ENCODE assay signal across 1 cellular context in genomic region chr9:4657426-4658159, GRCh38.
A peak's percentile ranks its signal among the peaks of the same experiment; 100 is the strongest.
TF ChIP-seq lines count a peak whose summit lies in the region.

No MANE protein-coding gene starts in this region.

TF ChIP-seq in HepG2, 621 proteins besides CTCF, POLR2A, EP300 and RAD21 (continues in another document):
- TF ChIP-seq ZNF878 (CRISPR knock-in tag; IDR thresholded peaks at IDR 0.05) (peak; percentile 46; the same call in 1 of the 2 replicates), ASH2L (IDR thresholded peaks at IDR 0.05; ENCODE audit: insufficient read length, low read depth, low read length) (no peak), ZNF549 (CRISPR knock-in tag; IDR thresholded peaks at IDR 0.05) (peak; percentile 85; the same call in 1 of the 2 replicates), ZNF329 (CRISPR knock-in tag; IDR thresholded peaks at IDR 0.05; ENCODE audit: low read depth) (no peak), FOSL2 (CRISPR knock-in tag; IDR thresholded peaks at IDR 0.05) (0 out of 2 replicates have a peak, but pooled peaks have one; percentile 20), PRDM4 (CRISPR knock-in tag; IDR thresholded peaks at IDR 0.05; ENCODE audit: borderline replicate concordance) (no peak), IRF2 (CRISPR knock-in tag; IDR thresholded peaks at IDR 0.05) (no peak), ZNF547 (CRISPR knock-in tag; IDR thresholded peaks at IDR 0.05) (no peak), ERF (CRISPR knock-in tag; IDR thresholded peaks at IDR 0.05) (no peak), MLXIP (CRISPR knock-in tag; IDR thresholded peaks at IDR 0.05; ENCODE audit: borderline replicate concordance) (no peak), FIP1L1 (IDR thresholded peaks at IDR 0.05; ENCODE audit: borderline replicate concordance, insufficient read depth, low read depth, low read length) (no peak), PHF21A (CRISPR knock-in tag; IDR thresholded peaks at IDR 0.05) (peak; percentile 51; the same call in 1 of the 2 replicates), SOX13 (IDR thresholded peaks at IDR 0.05) (peak; percentile 37; the same call in 1 of the 2 replicates), SOX13 (CRISPR knock-in tag; conservative IDR thresholded peaks at IDR 0.05 in 1 of 2, IDR thresholded peaks at IDR 0.05 in 1 of 2) (peak in 1 of 2 experiments; percentile 37; a peak in 1 of 4 replicates), MAF1 (CRISPR knock-in tag; IDR thresholded peaks at IDR 0.05; ENCODE audit: borderline replicate concordance) (no peak), ZSCAN5A (CRISPR knock-in tag; IDR thresholded peaks at IDR 0.05; ENCODE audit: borderline replicate concordance) (peak; percentile 57; the same call in 1 of the 2 replicates), PTBP1 (IDR thresholded peaks at IDR 0.05; ENCODE audit: low read depth, low read length, poor library complexity, severe bottlenecking) (no peak), CEBPZ (IDR thresholded peaks at IDR 0.05; ENCODE audit: low read length) (no peak), KLF15 (CRISPR knock-in tag; IDR thresholded peaks at IDR 0.05; ENCODE audit: borderline replicate concordance) (no peak), SNAPC2 (CRISPR knock-in tag; IDR thresholded peaks at IDR 0.05) (0 out of 2 replicates have a peak, but pooled peaks have one; percentile 41), POLR2AphosphoS5 (IDR thresholded peaks at IDR 0.05; ENCODE audit: low read depth, low read length) (no peak), ARID2 (CRISPR knock-in tag; IDR thresholded peaks at IDR 0.05; ENCODE audit: borderline replicate concordance) (0 out of 2 replicates have a peak, but pooled peaks have one; percentile 47), MTERF4 (CRISPR knock-in tag; IDR thresholded peaks at IDR 0.05) (no peak), PRPF4 (IDR thresholded peaks at IDR 0.05; ENCODE audit: low read depth, low read length, poor library complexity, severe bottlenecking) (no peak), PAXIP1 (CRISPR knock-in tag; conservative IDR thresholded peaks at IDR 0.05) (peak; percentile 81), GATAD2A (CRISPR knock-in tag; IDR thresholded peaks at IDR 0.05) (peak; percentile 73), FOSL1 (CRISPR knock-in tag; IDR thresholded peaks at IDR 0.05; ENCODE audit: borderline replicate concordance) (no peak), PHF5A (CRISPR knock-in tag; IDR thresholded peaks at IDR 0.05; ENCODE audit: low read depth, unreplicated experiment) (no peak), ZNF609 (CRISPR knock-in tag; IDR thresholded peaks at IDR 0.05; ENCODE audit: borderline replicate concordance) (peak; percentile 88), ZNF468 (CRISPR knock-in tag; IDR thresholded peaks at IDR 0.05) (no peak), ZBTB34 (CRISPR knock-in tag; IDR thresholded peaks at IDR 0.05) (0 out of 2 replicates have a peak, but pooled peaks have one; percentile 74), ATF1 (CRISPR knock-in tag; IDR thresholded peaks at IDR 0.05) (peak; percentile 33; the same call in 1 of the 2 replicates), NFIC (IDR thresholded peaks at IDR 0.05; ENCODE audit: low read length) (peak; percentile 67), HMG20B (CRISPR knock-in tag; conservative IDR thresholded peaks at IDR 0.05) (no peak), PPARG (CRISPR knock-in tag; conservative IDR thresholded peaks at IDR 0.05) (no peak), BRD4 (CRISPR knock-in tag; IDR thresholded peaks at IDR 0.05) (no peak), SMARCE1 (IDR thresholded peaks at IDR 0.05; ENCODE audit: borderline replicate concordance) (no peak), RFX3 (CRISPR knock-in tag; IDR thresholded peaks at IDR 0.05) (no peak), DMAP1 (CRISPR knock-in tag; IDR thresholded peaks at IDR 0.05) (no peak), HDAC1 (CRISPR knock-in tag; IDR thresholded peaks at IDR 0.05) (no peak)
